8 cellular contexts compared by ENCODE assay signal in genomic region chr3:120742198-120743080, GRCh38. TPM values are rescaled to one million over a fixed set of nuclear protein-coding genes. Genes with fewer than 3 reads are reported as not detected.
DNase-seq lines count a peak whose midpoint lies in the region; ATAC-seq, FAIRE-seq and TF ChIP-seq lines count a peak whose summit lies in the region.

Gene GTF2E1, plus strand, starts transcription at chr3:120742744. Its CDS starts 7,809 bp downstream, at chr3:120750553.
Gene RABL3, minus strand, starts transcription at chr3:120742516. Its CDS starts 9 bp downstream, at chr3:120742507.

- peaks cover 26% of the 10 kb centered on the region for H3K36me3 Mint-ChIP-seq in activated naive CD8-positive, alpha-beta T cell treated with anti-CD3 and anti-CD28 coated beads, Interleukin-2, amount 50 U/mL, for 24 hours (ENCODE audit: low read depth)

- H3K4me3 ChIP-seq in GM12865 (ENCODE audit: low read depth, low read length) = peak within 1 kb of the TSS; percentile 84
- H3K4me3 ChIP-seq in pancreas = peak within 1 kb of the TSS; percentile 69 to 96 (median 84)
- peak within 1 kb of the TSS; percentile 68 to 93 for H3K4me3 ChIP-seq in tibial artery

- intact Hi-C loops in Right ventricle myocardium superior (cut with DNase I) (no loop called here), pancreas (cut with DNase I) (no loop called here), tibial artery (cut with DNase I; ENCODE audit: low total_unique reads) (loop anchor here (5.0 to 10.0 kb wide), 4 partner anchors 145 to 1002 kb away; partner anchors contain the start of genes GOLGB1, GSK3B and NDUFB4)

- no peaks in the 10 kb centered on the region for H3K9me3 Mint-ChIP-seq in activated naive CD8-positive, alpha-beta T cell treated with anti-CD3 and anti-CD28 coated beads, Interleukin-2, amount 50 U/mL, for 24 hours

- H3K27me3 ChIP-seq in pancreas (no peaks in the 10 kb centered on the region), tibial artery (no peaks in the 10 kb centered on the region)

- ATAC-seq in HG02763 (IDR thresholded peaks at IDR 0.05; ENCODE audit: unreplicated experiment) = peak; percentile 99
- ATAC-seq in activated naive CD8-positive, alpha-beta T cell treated with anti-CD3 and anti-CD28 coated beads, Interleukin-2, amount 50 U/mL, for 24 hours = peak; percentile 99
- ATAC-seq in Right ventricle myocardium superior (ENCODE audit: poor library complexity) = peak; percentile 100
- peak; percentile 98 to 99 (median 99) for ATAC-seq in pancreas

- H3K4me1 Mint-ChIP-seq in activated naive CD8-positive, alpha-beta T cell treated with anti-CD3 and anti-CD28 coated beads, Interleukin-2, amount 50 U/mL, for 24 hours = peaks cover 31% of the 10 kb centered on the region

- peaks cover 0 to 7% (median 4%) of the 10 kb centered on the region in 3 donors for H3K4me1 ChIP-seq in pancreas
- H3K4me1 ChIP-seq in tibial artery = peaks cover 0 to 18% (median 12%) of the 10 kb centered on the region in 4 donors

- H3K9me3 ChIP-seq in pancreas = no peaks in the 10 kb centered on the region
- H3K9me3 ChIP-seq in tibial artery = no peaks in the 10 kb centered on the region

- H3K4me3 Mint-ChIP-seq in activated naive CD8-positive, alpha-beta T cell treated with anti-CD3 and anti-CD28 coated beads, Interleukin-2, amount 50 U/mL, for 24 hours = peak within 1 kb of the TSS; percentile 92

- peak; percentile 99 for DNase-seq in GM12865 (ENCODE audit: low read depth)
- peak; percentile 99 for DNase-seq in NCI-H1417 treated with DMSO at 0.1 percent for 48 hours (lab: John Stamatoyannopoulos, UW)
- peak; percentile 99 for DNase-seq in SW480 (ENCODE audit: low spot score)
- peak; percentile 93 for DNase-seq in activated naive CD8-positive, alpha-beta T cell treated with anti-CD3 and anti-CD28 coated beads, Interleukin-2, amount 50 U/mL, for 24 hours
- DNase-seq in Right ventricle myocardium superior = peak; percentile 97
- peak; percentile 92 to 98 (median 95) for DNase-seq in pancreas
- DNase-seq in tibial artery = peak; percentile 98

- H3K27me3 Mint-ChIP-seq in activated naive CD8-positive, alpha-beta T cell treated with anti-CD3 and anti-CD28 coated beads, Interleukin-2, amount 50 U/mL, for 24 hours = no peaks in the 10 kb centered on the region

- WGBS in pancreas, 2 donors = 0% methylated on average over 52 of the region's 52 CpGs

- H3K27ac ChIP-seq in pancreas (peak within 1 kb of the TSS; percentile 90 to 98 (median 93)), tibial artery (peak within 1 kb of the TSS; percentile 89 to 91)

- peak within 1 kb of the TSS; percentile 96 for H3K27ac Mint-ChIP-seq in activated naive CD8-positive, alpha-beta T cell treated with anti-CD3 and anti-CD28 coated beads, Interleukin-2, amount 50 U/mL, for 24 hours

- no peak for TF ChIP-seq CTCF in GM12865 (IDR thresholded peaks at IDR 0.05; ENCODE audit: insufficient read depth, low read depth, low read length, missing control alignments)
- TF ChIP-seq CTCF in pancreas (IDR thresholded peaks at IDR 0.05) = no peak
- no peak for TF ChIP-seq CTCF in tibial artery (IDR thresholded peaks at IDR 0.05)

- FAIRE-seq in pancreas (lab: Jason Lieb, UNC) = peak; percentile 98

- H3K36me3 ChIP-seq in pancreas = no peaks in the 10 kb centered on the region
- peaks cover 9 to 16% (median 15%) of the 10 kb centered on the region in 3 donors for H3K36me3 ChIP-seq in tibial artery

RNA-seq across cellular contexts. Expression of gene GTF2E1, which starts in this region (rescaled TPM):
- total RNA-seq in Right ventricle myocardium superior (12.2 TPM), pancreas (1 to 10 TPM; 3.8 to 9.7 (median 7.7) TPM)
- polyA plus RNA-seq in pancreas = 1 to 10 TPM; 2.7 to 3.2 TPM

RNA-seq across cellular contexts. Expression of gene RABL3, which starts in this region (rescaled TPM):
- total RNA-seq in Right ventricle myocardium superior (17.9 TPM), pancreas (10 to 100 TPM in 2 of 6 donors, 1 to 10 TPM in 4; 6.8 to 14.8 (median 8.6) TPM)
- 1 to 10 TPM; 2.1 to 7.1 TPM for polyA plus RNA-seq in pancreas

Comparison
In these comparisons a context has a peak if more than half of its experiments do, and no peak if none do; other contexts are left out.
1. Peak in every context shown above with its lines: DNase-seq, ATAC-seq, H3K4me3 ChIP-seq and H3K27ac ChIP-seq.